Comparison of ENCODE assay signal across 17 cellular contexts in the genomic region with DNA sequence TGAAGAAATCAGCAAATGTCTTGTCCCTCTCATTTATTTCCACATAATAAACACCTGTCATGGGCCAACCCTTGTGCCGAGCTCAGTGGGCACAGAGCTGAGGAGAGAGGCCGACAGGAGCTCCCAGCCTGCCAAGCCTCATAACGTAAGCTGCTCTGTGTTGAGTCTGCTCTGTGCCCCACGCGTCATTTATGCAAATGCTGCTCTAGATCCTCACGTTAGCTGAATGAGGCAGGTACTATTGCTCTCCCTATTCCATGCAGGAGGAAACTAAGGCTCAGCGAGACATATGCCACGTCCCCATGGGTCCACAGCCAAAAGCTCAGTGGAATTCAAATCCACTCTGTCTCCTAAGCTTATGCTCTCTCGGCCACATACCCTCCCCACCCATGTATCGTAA. TPM values are rescaled to one million over a fixed set of nuclear protein-coding genes. Genes with fewer than 3 reads are reported as not detected.
"Had no signal": no experiment of that assay in that cellular context is flagged by ENCODE, and none has a peak within 500 bp of the region (broad histone marks: within the 10 kb centered on the region; RNA-seq: fewer than 3 reads in every experiment).

No MANE protein-coding gene starts in this region.

- H3K4me3 ChIP-seq: colonic mucosa, heart left ventricle, psoas muscle, tibial nerve had no signal

- H3K27me3 ChIP-seq: colonic mucosa, heart left ventricle, tibial nerve had no signal

- H3K27me3 Mint-ChIP-seq: naive B cell had no signal

- H3K9me3 Mint-ChIP-seq: endodermal cell; nephron; stimulated activated effector memory CD8-positive, alpha-beta T cell treated with anti-CD3 and anti-CD28 coated beads, Interleukin-12 subunit alpha, Interleukin-12 subunit beta, amount 100 ng/mL, for 72 hours had no signal

- H3K9ac ChIP-seq: parathyroid adenoma had no signal

- DNase-seq: cerebellar nuclear complex; colonic mucosa; effector CD4-positive, alpha-beta T cell; endodermal cell; foreskin melanocyte; heart left ventricle; hypothalamus; kidney glomerular epithelial cell; mesendoderm; naive B cell; psoas muscle; stimulated activated CD4-positive, alpha-beta T cell treated with anti-CD3 and anti-CD28 coated beads, Interleukin-2, amount 100 ng/mL, for 48 hours; stimulated activated naive CD8-positive, alpha-beta T cell treated with anti-CD3 and anti-CD28 coated beads, Interleukin-15, Interleukin-2, amounts not matched to agents 100 U/mL and 50 U/mL, for 24 hours had no signal

- H3K27ac ChIP-seq: colonic mucosa, parathyroid adenoma, psoas muscle, tibial nerve had no signal

- H3K27ac Mint-ChIP-seq: nephron had no signal

- H3K9me3 ChIP-seq: colonic mucosa, heart left ventricle, psoas muscle, tibial nerve had no signal

- H3K36me3 ChIP-seq: colonic mucosa had no signal

- ATAC-seq: heart left ventricle; psoas muscle; stimulated activated effector memory CD8-positive, alpha-beta T cell treated with anti-CD3 and anti-CD28 coated beads, Interleukin-12 subunit alpha, Interleukin-12 subunit beta, amount 100 ng/mL, for 72 hours; stimulated activated naive CD8-positive, alpha-beta T cell treated with anti-CD3 and anti-CD28 coated beads, Interleukin-15, Interleukin-2, amounts not matched to agents 100 U/mL and 50 U/mL, for 24 hours had no signal

- H3K4me3 Mint-ChIP-seq: endodermal cell; naive B cell; nephron; stimulated activated effector memory CD8-positive, alpha-beta T cell treated with anti-CD3 and anti-CD28 coated beads, Interleukin-12 subunit alpha, Interleukin-12 subunit beta, amount 100 ng/mL, for 72 hours had no signal

- H3K4me1 Mint-ChIP-seq: nephron had no signal

- H3K4me1 ChIP-seq: colonic mucosa, parathyroid adenoma had no signal

RNA-seq across cellular contexts. Expression of gene EFCAB12, which starts 41.5 kb away (rescaled TPM):
- total RNA-seq: psoas muscle had no signal
